In genomic region chr11:2382927-2383822, GRCh38 we compare ENCODE assay signal across 8 cellular contexts. TPM values are rescaled to one million over a fixed set of nuclear protein-coding genes. Genes with fewer than 3 reads are reported as not detected.
DNase-seq lines count a peak whose midpoint lies in the region; ATAC-seq and TF ChIP-seq lines count a peak whose summit lies in the region.

No MANE protein-coding gene starts in this region.

- H3K36me3 ChIP-seq in GM23338 (ENCODE audit: insufficient read depth), result no peaks in the 10 kb centered on the region

- H3K4me1 Mint-ChIP-seq in GM23338, result peaks cover 19% of the 10 kb centered on the region
- peaks cover 27% of the 10 kb centered on the region for H3K4me1 Mint-ChIP-seq in activated T-helper 2 cell treated with anti-CD3 and anti-CD28 coated beads, Interferon-gamma antibody, Interleukin-2, Interleukin-4, amounts not matched to agents 10 μg/mL and 5 μg/mL and 100 μg/mL, durations not matched to agents 14 hours and 24 hours and 36 hours (ENCODE audit: low read depth)
- peaks cover 80 to 98% of the 10 kb centered on the region in 2 donors for H3K4me1 Mint-ChIP-seq in stimulated activated naive B cell treated with anti-CD40 and anti-IgM and Interleukin-4, amounts not matched to agents 10 μg/mL and 1 μg/mL and 100 μg/mL, for 72 hours

- no peaks in the 10 kb centered on the region; the same call in 2 of the 3 replicates for H3K36me3 Mint-ChIP-seq in GM23338 (ENCODE audit: low read depth)
- peaks cover 6% of the 10 kb centered on the region for H3K36me3 Mint-ChIP-seq in activated T-helper 2 cell treated with anti-CD3 and anti-CD28 coated beads, Interferon-gamma antibody, Interleukin-2, Interleukin-4, amounts not matched to agents 10 μg/mL and 5 μg/mL and 100 μg/mL, durations not matched to agents 14 hours and 24 hours and 36 hours (ENCODE audit: low read depth)
- peaks cover 9 to 20% of the 10 kb centered on the region in 2 donors for H3K36me3 Mint-ChIP-seq in stimulated activated naive B cell treated with anti-CD40 and anti-IgM and Interleukin-4, amounts not matched to agents 10 μg/mL and 1 μg/mL and 100 μg/mL, for 72 hours

- peaks cover 8% of the 10 kb centered on the region for H3K27me3 Mint-ChIP-seq in GM23338 (ENCODE audit: insufficient read depth, low read depth, poor library complexity)
- H3K27me3 Mint-ChIP-seq in activated T-helper 2 cell treated with anti-CD3 and anti-CD28 coated beads, Interferon-gamma antibody, Interleukin-2, Interleukin-4, amounts not matched to agents 10 μg/mL and 5 μg/mL and 100 μg/mL, durations not matched to agents 14 hours and 24 hours and 36 hours (ENCODE audit: low read depth), result no peaks in the 10 kb centered on the region
- no peaks in the 10 kb centered on the region for H3K27me3 Mint-ChIP-seq in stimulated activated naive B cell treated with anti-CD40 and anti-IgM and Interleukin-4, amounts not matched to agents 10 μg/mL and 1 μg/mL and 100 μg/mL, for 72 hours

- intact Hi-C loops in activated T-helper 2 cell treated with anti-CD3 and anti-CD28 coated beads, Interferon-gamma antibody, Interleukin-2, Interleukin-4, amounts not matched to agents 10 μg/mL and 5 μg/mL and 100 μg/mL, durations not matched to agents 14 hours and 24 hours and 36 hours (cut with micrococcal nuclease), result no loop called here
- intact Hi-C loops in left ventricle myocardium superior (cut with micrococcal nuclease), result no loop called here

- no peak overlapping the region for H3K27ac Mint-ChIP-seq in GM23338
- H3K27ac Mint-ChIP-seq in activated T-helper 2 cell treated with anti-CD3 and anti-CD28 coated beads, Interferon-gamma antibody, Interleukin-2, Interleukin-4, amounts not matched to agents 10 μg/mL and 5 μg/mL and 100 μg/mL, durations not matched to agents 14 hours and 24 hours and 36 hours, result peak overlapping the region; percentile 38
- H3K27ac Mint-ChIP-seq in stimulated activated naive B cell treated with anti-CD40 and anti-IgM and Interleukin-4, amounts not matched to agents 10 μg/mL and 1 μg/mL and 100 μg/mL, for 72 hours, result peak overlapping the region; percentile 89

- H2AFZ ChIP-seq in GM23338, result no peak overlapping the region

- no peaks in the 10 kb centered on the region for H3K9me2 ChIP-seq in GM23338 (ENCODE audit: insufficient read depth)

- peak overlapping the region; percentile 57; the same call in 1 of the 2 replicates for H3K4me2 ChIP-seq in GM23338

- DNase-seq in GM23338 (ENCODE audit: low spot score), result peak; percentile 56
- no peak for DNase-seq in activated T-helper 2 cell treated with anti-CD3 and anti-CD28 coated beads, Interferon-gamma antibody, Interleukin-2, Interleukin-4, amounts not matched to agents 10 μg/mL and 5 μg/mL and 100 μg/mL, durations not matched to agents 14 hours and 24 hours and 36 hours (ENCODE audit: low spot score)
- DNase-seq in left ventricle myocardium superior, result peak; percentile 85
- DNase-seq in stimulated activated naive B cell treated with anti-CD40 and anti-IgM and Interleukin-4, amounts not matched to agents 10 μg/mL and 1 μg/mL and 100 μg/mL, for 72 hours, result no peak
- no peak for DNase-seq in NCI-H82 treated with DMSO at 0.1 percent for 48 hours (lab: John Stamatoyannopoulos, UW; ENCODE audit: unreplicated experiment)
- DNase-seq in NK-92 treated with Interleukin-12 subunit alpha and Interleukin-12 subunit beta, amount 100 ng/mL, for 24 hours (lab: John Stamatoyannopoulos, UW), result no peak
- no peak for DNase-seq in globus pallidus (ENCODE audit: low spot score)
- DNase-seq in NCI-H2107 (lab: John Stamatoyannopoulos, UW), result no peak

- H3K27me3 ChIP-seq in GM23338 (ENCODE audit: insufficient read depth), result no peaks in the 10 kb centered on the region

- peak; percentile 10 for ATAC-seq in GM23338
- ATAC-seq in left ventricle myocardium superior, result peak; percentile 56
- ATAC-seq in stimulated activated naive B cell treated with anti-CD40 and anti-IgM and Interleukin-4, amounts not matched to agents 10 μg/mL and 1 μg/mL and 100 μg/mL, for 72 hours (replicated peaks), result no peak

- peaks cover 12% of the 10 kb centered on the region; the same call in 1 of the 2 replicates for H3K4me1 ChIP-seq in GM23338 (ENCODE audit: insufficient read depth)

- H3F3A ChIP-seq in GM23338 (replicated peaks; ENCODE audit: low read depth), result no peaks in the 10 kb centered on the region

- peaks cover 43% of the 10 kb centered on the region for H4K20me1 ChIP-seq in GM23338 (replicated peaks; ENCODE audit: insufficient read depth)

- H3K79me2 ChIP-seq in GM23338 (replicated peaks; ENCODE audit: insufficient read depth), result peaks cover 90% of the 10 kb centered on the region

- H3K4me3 Mint-ChIP-seq in GM23338, result no peak overlapping the region
- no peak overlapping the region for H3K4me3 Mint-ChIP-seq in activated T-helper 2 cell treated with anti-CD3 and anti-CD28 coated beads, Interferon-gamma antibody, Interleukin-2, Interleukin-4, amounts not matched to agents 10 μg/mL and 5 μg/mL and 100 μg/mL, durations not matched to agents 14 hours and 24 hours and 36 hours (ENCODE audit: low read depth)
- H3K4me3 Mint-ChIP-seq in stimulated activated naive B cell treated with anti-CD40 and anti-IgM and Interleukin-4, amounts not matched to agents 10 μg/mL and 1 μg/mL and 100 μg/mL, for 72 hours, result peak overlapping the region; percentile 25 to 55

- no peaks in the 10 kb centered on the region for H3K9me3 Mint-ChIP-seq in GM23338
- H3K9me3 Mint-ChIP-seq in activated T-helper 2 cell treated with anti-CD3 and anti-CD28 coated beads, Interferon-gamma antibody, Interleukin-2, Interleukin-4, amounts not matched to agents 10 μg/mL and 5 μg/mL and 100 μg/mL, durations not matched to agents 14 hours and 24 hours and 36 hours, result no peaks in the 10 kb centered on the region
- H3K9me3 Mint-ChIP-seq in stimulated activated naive B cell treated with anti-CD40 and anti-IgM and Interleukin-4, amounts not matched to agents 10 μg/mL and 1 μg/mL and 100 μg/mL, for 72 hours, result no peaks in the 10 kb centered on the region

- TF ChIP-seq CTCF in GM23338 (conservative IDR thresholded peaks at IDR 0.05; ENCODE audit: low read depth in 2 of 2), result no peak

- no peak overlapping the region for H3K4me3 ChIP-seq in GM23338

- H3K27ac ChIP-seq in GM23338 (ENCODE audit: low read depth), result 0 out of 2 replicates have a peak overlapping the region, but pooled peaks have one; percentile 26

TF ChIP-seq in GM23338, 12 proteins besides CTCF, POLR2A, EP300 and RAD21 (continues in another document):
- TF ChIP-seq EZH2 (IDR thresholded peaks at IDR 0.05; ENCODE audit: low read depth, unreplicated experiment) (no peak), EZH2phosphoT487 (IDR thresholded peaks at IDR 0.05; ENCODE audit: unreplicated experiment) (no peak), STAT1 (IDR thresholded peaks at IDR 0.05; ENCODE audit: unreplicated experiment) (no peak), ZNF114 (CRISPR knock-in tag; IDR thresholded peaks at IDR 0.05) (no peak), REST (IDR thresholded peaks at IDR 0.05; ENCODE audit: unreplicated experiment) (no peak), POLR2AphosphoS5 (IDR thresholded peaks at IDR 0.05; ENCODE audit: low read depth) (no peak), ZNF331 (CRISPR knock-in tag; IDR thresholded peaks at IDR 0.05; ENCODE audit: low read depth) (no peak)

RNA-seq across cellular contexts. Expression of gene CD81, which starts 6.1 kb away (rescaled TPM):
- 290 and 346 TPM in 2 replicates for total RNA-seq in GM23338 (2014; rRNA removed; shearing (Covaris generic))
- polyA plus RNA-seq in GM23338 (2016; fragmentation: Nextera tagmentation; extraction: Ambion mirVana), result 88.6 and 95.5 TPM in 2 replicates
- total RNA-seq in activated T-helper 2 cell treated with anti-CD3 and anti-CD28 coated beads, Interferon-gamma antibody, Interleukin-2, Interleukin-4, amounts not matched to agents 10 μg/mL and 5 μg/mL and 100 μg/mL, durations not matched to agents 14 hours and 24 hours and 36 hours, result 211 and 219 TPM in 2 replicates
- total RNA-seq in left ventricle myocardium superior, result 653 TPM

RNA-seq across cellular contexts. Expression of gene TSSC4, which starts 17.4 kb away (rescaled TPM):
- total RNA-seq in GM23338 (2014; rRNA removed; shearing (Covaris generic)), result 27.7 and 44.3 TPM in 2 replicates
- polyA plus RNA-seq in GM23338 (2016; fragmentation: Nextera tagmentation; extraction: Ambion mirVana), result 27.5 and 31.3 TPM in 2 replicates
- 46.6 and 48.9 TPM in 2 replicates for total RNA-seq in activated T-helper 2 cell treated with anti-CD3 and anti-CD28 coated beads, Interferon-gamma antibody, Interleukin-2, Interleukin-4, amounts not matched to agents 10 μg/mL and 5 μg/mL and 100 μg/mL, durations not matched to agents 14 hours and 24 hours and 36 hours
- 34.8 TPM for total RNA-seq in left ventricle myocardium superior

Comparison
In these comparisons a context has a peak if more than half of its experiments do, and no peak if none do; other contexts are left out.
1. ATAC-seq: peak in GM23338 (single experiment) and left ventricle myocardium superior (single experiment); none in stimulated activated naive B cell treated with anti-CD40 and anti-IgM and Interleukin-4, amounts not matched to agents 10 μg/mL and 1 μg/mL and 100 μg/mL, for 72 hours (0 of 2).
2. DNase-seq: peak in GM23338 (single experiment) and left ventricle myocardium superior (single experiment); none in activated T-helper 2 cell treated with anti-CD3 and anti-CD28 coated beads, Interferon-gamma antibody, Interleukin-2, Interleukin-4, amounts not matched to agents 10 μg/mL and 5 μg/mL and 100 μg/mL, durations not matched to agents 14 hours and 24 hours and 36 hours (single experiment), stimulated activated naive B cell treated with anti-CD40 and anti-IgM and Interleukin-4, amounts not matched to agents 10 μg/mL and 1 μg/mL and 100 μg/mL, for 72 hours (single experiment), NCI-H82 treated with DMSO at 0.1 percent for 48 hours (single experiment), NK-92 treated with Interleukin-12 subunit alpha and Interleukin-12 subunit beta, amount 100 ng/mL, for 24 hours (single experiment), globus pallidus (single experiment) and NCI-H2107 (single experiment).
3. H3K4me3 Mint-ChIP-seq: peak in stimulated activated naive B cell treated with anti-CD40 and anti-IgM and Interleukin-4, amounts not matched to agents 10 μg/mL and 1 μg/mL and 100 μg/mL, for 72 hours (2 of 2); none in GM23338 (single experiment) and activated T-helper 2 cell treated with anti-CD3 and anti-CD28 coated beads, Interferon-gamma antibody, Interleukin-2, Interleukin-4, amounts not matched to agents 10 μg/mL and 5 μg/mL and 100 μg/mL, durations not matched to agents 14 hours and 24 hours and 36 hours (single experiment).